22 cellular contexts compared by ENCODE assay signal in the genomic region with DNA sequence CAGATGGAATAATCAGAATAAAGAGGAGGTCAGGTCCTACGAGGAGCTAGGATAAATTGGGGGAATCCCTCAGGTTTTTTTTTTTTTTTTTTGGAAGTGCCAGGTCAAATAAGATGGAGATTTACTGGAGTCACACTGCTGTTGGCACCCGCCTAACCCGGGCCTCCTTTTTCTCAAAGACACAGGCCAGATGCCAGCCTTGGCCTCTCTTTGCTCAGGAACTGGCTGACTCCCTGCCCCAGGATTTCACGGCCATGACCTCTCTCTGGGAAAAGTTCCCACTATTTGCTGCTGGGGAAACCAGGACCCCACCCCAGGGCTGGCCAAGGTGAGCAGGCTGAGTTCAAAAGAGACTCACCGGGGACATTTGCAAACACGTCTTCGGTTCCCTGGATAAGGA. TPM values are rescaled to one million over a fixed set of nuclear protein-coding genes. Genes with fewer than 3 reads are reported as not detected.
DNase-seq lines count a peak whose midpoint lies in the region; ATAC-seq and TF ChIP-seq lines count a peak whose summit lies in the region.
"Had no signal": no experiment of that assay in that cellular context is flagged by ENCODE, and none has a peak within 500 bp of the region (broad histone marks: within the 10 kb centered on the region; RNA-seq: fewer than 3 reads in every experiment).

No MANE protein-coding gene starts in this region.

- H3K4me1 ChIP-seq in adrenal gland (replicated peaks in 1 of 2) (peaks cover 23 to 42% of the 10 kb centered on the region in 2 donors), thoracic aorta (ENCODE audit: control insufficient read depth in 1 of 2, low read depth in 2 of 2) (peaks cover 16 to 36% of the 10 kb centered on the region in 2 donors)
- H3K4me1 ChIP-seq: foreskin keratinocyte had no signal

- H3K36me3 ChIP-seq in adrenal gland (replicated peaks in 1 of 2) (no peaks in the 10 kb centered on the region), thoracic aorta (no peaks in the 10 kb centered on the region)
- H3K36me3 ChIP-seq: suprapubic skin had no signal

- H3K27ac ChIP-seq in adrenal gland, result peak overlapping the region in 2 of 5 donors; percentile 39 to 40
- H3K27ac ChIP-seq in thoracic aorta, result no peak overlapping the region
- H3K27ac ChIP-seq: body of pancreas, foreskin keratinocyte, suprapubic skin had no signal

- H3K4me3 Mint-ChIP-seq in activated T-cell treated with anti-CD3 and anti-CD28 coated beads, Interleukin-2, amount 50 U/mL, for 4 hours, result peak overlapping the region; percentile 68
- H3K4me3 Mint-ChIP-seq in immature natural killer cell, result peak overlapping the region in 3 of 5 donors; percentile 35 to 86 (median 63)
- H3K4me3 Mint-ChIP-seq: activated CD4-positive, alpha-beta T cell treated with anti-CD3 and anti-CD28 coated beads, Interleukin-2, amount 10 ng/mL, durations not matched to agents 24 days and 14 days had no signal

- H3K27ac Mint-ChIP-seq in immature natural killer cell, result peak overlapping the region; percentile 81 to 99 (median 88)
- H3K27ac Mint-ChIP-seq: activated CD4-positive, alpha-beta T cell treated with anti-CD3 and anti-CD28 coated beads, Interleukin-2, amount 10 ng/mL, durations not matched to agents 24 days and 14 days; activated naive CD4-positive, alpha-beta T cell treated with anti-CD3 and anti-CD28 coated beads, Interleukin-2, amount 10 ng/mL, durations not matched to agents 7 days and 5 days; mesothelial cell of epicardium had no signal

- DNase-seq in activated T-cell treated with anti-CD3 and anti-CD28 coated beads, Interleukin-2, amount 50 U/mL, for 4 hours, result no peak
- no peak for DNase-seq in activated T-cell treated with anti-CD3 and anti-CD28 coated beads, Interleukin-2, amount 50 U/mL, for 1 hour
- DNase-seq in adrenal gland (peak; percentile 58 to 80 (median 71)), immature natural killer cell (no peak), thoracic aorta (ENCODE audit: low spot score) (no peak), iPS-NIHi11 (ENCODE audit: low spot score) (no peak), SHP77 (lab: John Stamatoyannopoulos, UW) (no peak)
- DNase-seq: activated CD4-positive, alpha-beta T cell treated with anti-CD3 and anti-CD28 coated beads, Interleukin-2, amount 10 ng/mL, durations not matched to agents 24 days and 14 days; activated naive CD4-positive, alpha-beta T cell treated with anti-CD3 and anti-CD28 coated beads, Interleukin-2, amount 10 ng/mL, durations not matched to agents 7 days and 5 days; CD4-positive, CD25-positive, alpha-beta regulatory T cell; cortex of kidney; foreskin keratinocyte; NCI-H2081 treated with DMSO at 0.1 percent for 48 hours; NCI-H526; stimulated activated CD4-positive, alpha-beta T cell treated with anti-CD3 and anti-CD28 coated beads, Interleukin-4, amount 100 ng/mL, for 4 hours had no signal

- no peaks in the 10 kb centered on the region for H3K9me3 ChIP-seq in adrenal gland (replicated peaks in 1 of 3)
- H3K9me3 ChIP-seq in thoracic aorta, result no peaks in the 10 kb centered on the region
- H3K9me3 ChIP-seq: body of pancreas, suprapubic skin had no signal

- H3K27me3 ChIP-seq in adrenal gland (peaks cover 40% of the 10 kb centered on the region), thoracic aorta (replicated peaks; ENCODE audit: insufficient read depth) (peaks cover 10% of the 10 kb centered on the region)

- peaks cover 42% of the 10 kb centered on the region for H3K27me3 Mint-ChIP-seq in activated T-cell treated with anti-CD3 and anti-CD28 coated beads, Interleukin-2, amount 50 U/mL, for 4 hours (ENCODE audit: low read depth)
- H3K27me3 Mint-ChIP-seq in immature natural killer cell (ENCODE audit: low read depth in 3 of 3), result peaks cover 35 to 56% (median 39%) of the 10 kb centered on the region in 3 donors

- TF ChIP-seq CTCF in adrenal gland (IDR thresholded peaks at IDR 0.05) (no peak), thoracic aorta (IDR thresholded peaks at IDR 0.05) (no peak)

- H3K36me3 Mint-ChIP-seq in activated T-cell treated with anti-CD3 and anti-CD28 coated beads, Interleukin-2, amount 50 U/mL, for 4 hours (ENCODE audit: insufficient read depth), result no peaks in the 10 kb centered on the region
- H3K36me3 Mint-ChIP-seq in immature natural killer cell, result peaks cover 6 to 9% (median 8%) of the 10 kb centered on the region in 3 donors
- H3K36me3 Mint-ChIP-seq: CD4-positive, CD25-positive, alpha-beta regulatory T cell; mesothelial cell of epicardium had no signal

- no peak overlapping the region for H3K4me3 ChIP-seq in adrenal gland
- peak overlapping the region; percentile 55 for H3K4me3 ChIP-seq in thoracic aorta
- H3K4me3 ChIP-seq: body of pancreas had no signal

- no peak for ATAC-seq in activated T-cell treated with anti-CD3 and anti-CD28 coated beads, Interleukin-2, amount 50 U/mL, for 4 hours
- no peak for ATAC-seq in thoracic aorta (ENCODE audit: insufficient number of reproducible peaks, low FRiP score, low read depth)
- no peak for ATAC-seq in HG02852 (IDR thresholded peaks at IDR 0.05; ENCODE audit: unreplicated experiment)
- ATAC-seq: body of pancreas had no signal

- 19 to 26% (median 19%) methylated on average over 7 of the region's 7 CpGs for WGBS in adrenal gland, 4 donors

- H3K4me1 Mint-ChIP-seq in activated T-cell treated with anti-CD3 and anti-CD28 coated beads, Interleukin-2, amount 50 U/mL, for 4 hours (ENCODE audit: low read depth), result peaks cover 42% of the 10 kb centered on the region
- H3K4me1 Mint-ChIP-seq in immature natural killer cell, result peaks cover 50 to 66% of the 10 kb centered on the region in 2 donors

- no peaks in the 10 kb centered on the region for H3K9me3 Mint-ChIP-seq in activated T-cell treated with anti-CD3 and anti-CD28 coated beads, Interleukin-2, amount 50 U/mL, for 4 hours
- H3K9me3 Mint-ChIP-seq in immature natural killer cell, result no peaks in the 10 kb centered on the region
- H3K9me3 Mint-ChIP-seq: activated CD4-positive, alpha-beta T cell treated with anti-CD3 and anti-CD28 coated beads, Interleukin-2, amount 10 ng/mL, durations not matched to agents 24 days and 14 days; activated naive CD4-positive, alpha-beta T cell treated with anti-CD3 and anti-CD28 coated beads, Interleukin-2, amount 10 ng/mL, durations not matched to agents 7 days and 5 days; mesothelial cell of epicardium had no signal

- intact Hi-C loops in adrenal gland (cut with DNase I), result no loop called here

- no peak for TF ChIP-seq POLR2A in adrenal gland (IDR thresholded peaks at IDR 0.05)

RNA-seq across cellular contexts. Expression of a gene that starts 2.5 kb away (rescaled TPM):
- 100 to 1,000 TPM in 1 of 3 donors, 10 to 100 TPM in 2; 36.9 to 101 (median 78.6) TPM for total RNA-seq in activated T-cell treated with anti-CD3 and anti-CD28 coated beads, Interleukin-2, amount 50 U/mL, for 4 hours
- total RNA-seq in adrenal gland (1 to 10 TPM; 1.1 to 4.4 (median 1.7) TPM), thoracic aorta (1 to 10 TPM; 3.4 to 4.4 TPM)
- polyA plus RNA-seq in adrenal gland (1 to 10 TPM; 1.9 to 3.5 (median 2.2) TPM), immature natural killer cell (100 to 1,000 TPM in 1 of 3 donors, 10 to 100 TPM in 2; 76.9 to 131 (median 93.4) TPM)
- total RNA-seq: CD4-positive, CD25-positive, alpha-beta regulatory T cell; endothelial cell of umbilical vein; pulmonary artery endothelial cell had no signal
- polyA plus RNA-seq: AG04450, endothelial cell of umbilical vein had no signal

Comparison
In these comparisons a context has a peak if more than half of its experiments do, and no peak if none do; other contexts are left out.
1. DNase-seq: peak in adrenal gland (7 of 7); none in activated T-cell treated with anti-CD3 and anti-CD28 coated beads, Interleukin-2, amount 50 U/mL, for 4 hours (single experiment), activated T-cell treated with anti-CD3 and anti-CD28 coated beads, Interleukin-2, amount 50 U/mL, for 1 hour (single experiment), immature natural killer cell (0 of 3), thoracic aorta (single experiment), iPS-NIHi11 (single experiment) and SHP77 (0 of 2).
2. RNA of a gene that starts 2.5 kb away (total RNA-seq): 36.9 to 101 TPM in activated T-cell treated with anti-CD3 and anti-CD28 coated beads, Interleukin-2, amount 50 U/mL, for 4 hours; 3.4 to 4.4 TPM in thoracic aorta and 1.1 to 4.4 TPM in adrenal gland; every median in the first group is over 4 times any median in the second.